Comparison of ENCODE assay signal across 36 cellular contexts in the genomic region with DNA sequence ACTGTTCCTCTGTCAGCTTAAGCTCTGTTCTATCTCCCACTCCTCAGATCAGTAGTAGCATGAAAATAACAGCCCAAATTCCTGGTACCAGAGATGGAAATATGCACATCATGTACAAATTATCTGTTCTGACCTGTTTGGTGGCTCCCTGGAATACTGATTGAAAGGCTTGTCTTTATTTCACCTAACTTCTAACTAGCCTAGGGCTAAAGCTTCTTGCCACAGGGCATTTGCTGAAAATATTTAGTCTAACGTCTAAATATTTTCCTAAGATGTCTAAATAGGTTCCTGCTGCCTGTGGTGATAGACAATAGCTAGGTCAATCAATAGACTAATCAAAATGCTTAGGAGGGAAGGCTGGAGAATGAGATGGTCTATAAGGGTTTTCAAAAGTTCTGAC.
"Had no signal": no experiment of that assay in that cellular context is flagged by ENCODE, and none has a peak within 500 bp of the region (broad histone marks: within the 10 kb centered on the region; RNA-seq: fewer than 3 reads in every experiment).

No MANE protein-coding gene starts in this region.

- H3K36me3 Mint-ChIP-seq: activated CD4-positive, alpha-beta memory T cell treated with anti-CD3 and anti-CD28 coated beads for 36 hours; activated naive CD4-positive, alpha-beta T cell treated with anti-CD3 and anti-CD28 coated beads, Interleukin-2, amount 50 U/mL, for 72 hours; activated naive CD8-positive, alpha-beta T cell treated with anti-CD3 and anti-CD28 coated beads for 36 hours had no signal

- H3K4me1 Mint-ChIP-seq: activated B cell treated with CpG ODN at 0.5 μM for 24 hours; activated CD4-positive, alpha-beta T cell treated with anti-CD3 and anti-CD28 coated beads, Interleukin-2, amount 10 ng/mL, durations not matched to agents 7 days and 5 days; activated naive CD8-positive, alpha-beta T cell treated with anti-CD3 and anti-CD28 coated beads for 36 hours; activated T-helper 17 cell treated with anti-CD3 and anti-CD28 coated beads, Interleukin-2, amount 50 U/mL, for 72 hours; central memory CD8-positive, alpha-beta T cell had no signal

- H3K27me3 ChIP-seq: adrenal gland, body of pancreas, brain microvascular endothelial cell, cardiac muscle cell had no signal

- H3K9me3 Mint-ChIP-seq: activated CD4-positive, alpha-beta memory T cell treated with anti-CD3 and anti-CD28 coated beads for 36 hours; activated CD4-positive, alpha-beta T cell treated with anti-CD3 and anti-CD28 coated beads, Interleukin-2, amount 10 ng/mL, durations not matched to agents 7 days and 5 days; activated CD8-positive, alpha-beta T cell treated with anti-CD3 and anti-CD28 coated beads for 36 hours; activated naive CD4-positive, alpha-beta T cell treated with anti-CD3 and anti-CD28 coated beads for 36 hours; activated naive CD4-positive, alpha-beta T cell treated with anti-CD3 and anti-CD28 coated beads, Interleukin-2, amount 50 U/mL, for 72 hours; activated T-cell treated with anti-CD3 and anti-CD28 coated beads, Interleukin-2, amount 50 U/mL, for 4 hours; activated T-cell treated with anti-CD3 and anti-CD28 coated beads, Interleukin-2, amount 50 U/mL, for 72 hours; activated T-helper 1 cell treated with anti-CD3 and anti-CD28 coated beads, Interleukin-12 subunit alpha, Interleukin-12 subunit beta, Interleukin-2, Interleukin-4 antibody, amounts not matched to agents 30 ng/mL and 10 ng/mL and 1 ng/mL, durations not matched to agents 14 hours and 24 hours and 36 hours; activated T-helper 17 cell treated with anti-CD3 and anti-CD28 coated beads, Interleukin-2, amount 50 U/mL, for 72 hours; central memory CD8-positive, alpha-beta T cell; T-helper 1 cell treated with Interleukin-12 subunit alpha and Interleukin-12 subunit beta and Interleukin-4 antibody, amounts not matched to agents 30 μg/mL and 1 μg/mL, for 36 hours; T-helper 2 cell treated with Interferon-gamma antibody and Interleukin-4, amounts not matched to agents 5 μg/mL and 100 μg/mL, for 36 hours had no signal

- H3K4me3 Mint-ChIP-seq: activated B cell treated with CpG ODN at 0.5 μM for 24 hours; activated CD4-positive, alpha-beta memory T cell treated with anti-CD3 and anti-CD28 coated beads for 36 hours; activated CD4-positive, alpha-beta T cell treated with anti-CD3 and anti-CD28 coated beads, Interleukin-2, amount 10 ng/mL, durations not matched to agents 7 days and 5 days; activated CD8-positive, alpha-beta T cell treated with anti-CD3 and anti-CD28 coated beads for 36 hours; activated naive CD4-positive, alpha-beta T cell treated with anti-CD3 and anti-CD28 coated beads for 36 hours; activated naive CD8-positive, alpha-beta T cell treated with anti-CD3 and anti-CD28 coated beads for 36 hours; activated T-cell treated with anti-CD3 and anti-CD28 coated beads, Interleukin-2, amount 50 U/mL, for 4 hours; activated T-cell treated with anti-CD3 and anti-CD28 coated beads, Interleukin-2, amount 50 U/mL, for 72 hours; activated T-helper 1 cell treated with anti-CD3 and anti-CD28 coated beads, Interleukin-12 subunit alpha, Interleukin-12 subunit beta, Interleukin-2, Interleukin-4 antibody, amounts not matched to agents 30 ng/mL and 10 ng/mL and 1 ng/mL, durations not matched to agents 14 hours and 24 hours and 36 hours; activated T-helper 17 cell treated with anti-CD3 and anti-CD28 coated beads, Interleukin-2, amount 50 U/mL, for 72 hours; central memory CD8-positive, alpha-beta T cell; T-helper 1 cell treated with Interleukin-12 subunit alpha and Interleukin-12 subunit beta and Interleukin-4 antibody, amounts not matched to agents 30 μg/mL and 1 μg/mL, for 36 hours; T-helper 2 cell treated with Interferon-gamma antibody and Interleukin-4, amounts not matched to agents 5 μg/mL and 100 μg/mL, for 36 hours had no signal

- H3K9me3 ChIP-seq: adrenal gland, body of pancreas had no signal

- H3K36me3 ChIP-seq: adrenal gland, brain microvascular endothelial cell, cardiac muscle cell had no signal

- ATAC-seq: activated CD8-positive, alpha-beta T cell treated with anti-CD3 and anti-CD28 coated beads for 36 hours; activated naive CD4-positive, alpha-beta T cell treated with anti-CD3 and anti-CD28 coated beads, Interleukin-2, amount 50 U/mL, for 72 hours; activated T-cell treated with anti-CD3 and anti-CD28 coated beads, Interleukin-2, amount 50 U/mL, for 4 hours; activated T-cell treated with anti-CD3 and anti-CD28 coated beads, Interleukin-2, amount 50 U/mL, for 72 hours; activated T-helper 17 cell treated with anti-CD3 and anti-CD28 coated beads, Interleukin-2, amount 50 U/mL, for 72 hours; body of pancreas had no signal

- H3K4me3 ChIP-seq: adrenal gland, body of pancreas, cardiac muscle cell had no signal

- DNase-seq: activated B cell treated with CpG ODN at 0.5 μM for 24 hours; activated CD4-positive, alpha-beta memory T cell treated with anti-CD3 and anti-CD28 coated beads for 36 hours; activated CD4-positive, alpha-beta T cell treated with anti-CD3 and anti-CD28 coated beads for 4 hours; activated CD4-positive, alpha-beta T cell treated with anti-CD3 and anti-CD28 coated beads, Interleukin-2, amount 10 ng/mL, durations not matched to agents 7 days and 5 days; activated CD4-positive, alpha-beta T cell treated with anti-CD3 and anti-CD28 coated beads, Interleukin-2, amount 50 U/mL, for 4 hours; activated CD4-positive, CD25-positive, alpha-beta regulatory T cell treated with anti-CD3 and anti-CD28 coated beads, Interleukin-2, amount 50 U/mL, for 72 hours; activated CD8-positive, alpha-beta memory T cell treated with anti-CD3 and anti-CD28 coated beads, Interleukin-2, amount 50 U/mL, for 4 hours; activated CD8-positive, alpha-beta T cell treated with anti-CD3 and anti-CD28 coated beads for 36 hours; activated effector memory CD4-positive, alpha-beta T cell treated with anti-CD3 and anti-CD28 coated beads, Interleukin-2, amount 50 U/mL, for 16 hours; activated gamma-delta T cell treated with Interleukin-2 at 50 U/mL for 16 hours; activated naive CD4-positive, alpha-beta T cell; activated naive CD4-positive, alpha-beta T cell treated with anti-CD3 and anti-CD28 coated beads for 36 hours; activated naive CD4-positive, alpha-beta T cell treated with anti-CD3 and anti-CD28 coated beads, Interleukin-2, amount 50 U/mL, for 16 hours; activated naive CD8-positive, alpha-beta T cell treated with anti-CD3 and anti-CD28 coated beads for 36 hours; activated T-cell treated with anti-CD3 and anti-CD28 coated beads for 4 hours; activated T-cell treated with anti-CD3 and anti-CD28 coated beads, Interleukin-2, amount 50 U/mL, for 1 hour; activated T-cell treated with anti-CD3 and anti-CD28 coated beads, Interleukin-2, amount 50 U/mL, for 4 hours; activated T-cell treated with anti-CD3 and anti-CD28 coated beads, Interleukin-2, amount 50 U/mL, for 72 hours; adrenal gland; amniotic stem cell; aorta; body of pancreas; brain microvascular endothelial cell; caudate nucleus; cerebellar nuclear complex; T-helper 1 cell; T-helper 2 cell; T-helper 9 cell had no signal

- H3K27ac Mint-ChIP-seq: activated B cell treated with CpG ODN at 0.5 μM for 24 hours; activated CD4-positive, alpha-beta memory T cell treated with anti-CD3 and anti-CD28 coated beads for 36 hours; activated CD4-positive, alpha-beta T cell treated with anti-CD3 and anti-CD28 coated beads, Interleukin-2, amount 10 ng/mL, durations not matched to agents 7 days and 5 days; activated CD8-positive, alpha-beta T cell treated with anti-CD3 and anti-CD28 coated beads for 36 hours; activated naive CD4-positive, alpha-beta T cell treated with anti-CD3 and anti-CD28 coated beads for 36 hours; activated naive CD4-positive, alpha-beta T cell treated with anti-CD3 and anti-CD28 coated beads, Interleukin-2, amount 50 U/mL, for 72 hours; activated naive CD8-positive, alpha-beta T cell treated with anti-CD3 and anti-CD28 coated beads for 36 hours; activated T-cell treated with anti-CD3 and anti-CD28 coated beads, Interleukin-2, amount 50 U/mL, for 72 hours; activated T-helper 1 cell treated with anti-CD3 and anti-CD28 coated beads, Interleukin-12 subunit alpha, Interleukin-12 subunit beta, Interleukin-2, Interleukin-4 antibody, amounts not matched to agents 30 ng/mL and 10 ng/mL and 1 ng/mL, durations not matched to agents 14 hours and 24 hours and 36 hours; activated T-helper 17 cell treated with anti-CD3 and anti-CD28 coated beads, Interleukin-2, amount 50 U/mL, for 72 hours; T-helper 1 cell treated with Interleukin-12 subunit alpha and Interleukin-12 subunit beta and Interleukin-4 antibody, amounts not matched to agents 30 μg/mL and 1 μg/mL, for 36 hours; T-helper 2 cell treated with Interferon-gamma antibody and Interleukin-4, amounts not matched to agents 5 μg/mL and 100 μg/mL, for 36 hours had no signal

- H3K4me1 ChIP-seq: adrenal gland had no signal

- H3K27ac ChIP-seq: adrenal gland, body of pancreas, brain microvascular endothelial cell, cardiac muscle cell, VCaP had no signal
